Comparison of ENCODE assay signal across 16 cellular contexts in genomic region chr4:51907001-51907669, GRCh38.
DNase-seq lines count a peak whose midpoint lies in the region; ATAC-seq and TF ChIP-seq lines count a peak whose summit lies in the region.
"Had no signal": no experiment of that assay in that cellular context is flagged by ENCODE, and none has a peak within 500 bp of the region (broad histone marks: within the 10 kb centered on the region; RNA-seq: fewer than 3 reads in every experiment).

No MANE protein-coding gene starts in this region.

- POLR2A ChIA-PET in naive thymus-derived CD4-positive, alpha-beta T cell (lab: Charles Lee), result no interaction called here

- no peak for TF ChIP-seq CTCF in esophagus muscularis mucosa (IDR thresholded peaks at IDR 0.05)

- 39% methylated on average over 3 of the region's 3 CpGs for WGBS in esophagus muscularis mucosa

- no peak overlapping the region for H3K4me3 ChIP-seq in esophagus muscularis mucosa
- H3K4me3 ChIP-seq in mucosa of rectum (ENCODE audit: low read length in 2 of 2), result no peak overlapping the region
- no peak overlapping the region for H3K4me3 ChIP-seq in naive thymus-derived CD4-positive, alpha-beta T cell (ENCODE audit: low read length)

- H3K9ac ChIP-seq in mucosa of rectum (ENCODE audit: low read depth in 1 of 2, low read length in 2 of 2), result no peak overlapping the region

- H3K9me3 ChIP-seq in esophagus muscularis mucosa, result no peaks in the 10 kb centered on the region
- H3K9me3 ChIP-seq in mucosa of rectum (ENCODE audit: control insufficient read depth in 2 of 2, low read length in 2 of 2), result no peaks in the 10 kb centered on the region
- no peaks in the 10 kb centered on the region for H3K9me3 ChIP-seq in naive thymus-derived CD4-positive, alpha-beta T cell (ENCODE audit: control insufficient read depth in 2 of 3, low read length in 3 of 3)
- H3K9me3 ChIP-seq: Caco-2 had no signal

- H3K4me1 ChIP-seq in esophagus muscularis mucosa (peaks cover 0 to 42% (median 37%) of the 10 kb centered on the region in 4 donors), mucosa of rectum (ENCODE audit: control insufficient read depth in 2 of 2, insufficient read depth in 2 of 2, low read length in 2 of 2) (peaks cover 25 to 29% of the 10 kb centered on the region in 2 donors)
- no peaks in the 10 kb centered on the region for H3K4me1 ChIP-seq in naive thymus-derived CD4-positive, alpha-beta T cell (ENCODE audit: control insufficient read depth in 2 of 2, insufficient read depth in 2 of 2, low read length in 2 of 2)

- no peaks in the 10 kb centered on the region for H3K9me3 Mint-ChIP-seq in activated T-cell treated with anti-CD3 and anti-CD28 coated beads, Interleukin-2, amount 50 U/mL, for 72 hours
- no peaks in the 10 kb centered on the region for H3K9me3 Mint-ChIP-seq in activated T-cell treated with anti-CD3 and anti-CD28 coated beads, Interleukin-2, amount 50 U/mL, for 24 hours
- H3K9me3 Mint-ChIP-seq in naive thymus-derived CD4-positive, alpha-beta T cell, result no peaks in the 10 kb centered on the region
- H3K9me3 Mint-ChIP-seq: H9 had no signal

- H3K27ac ChIP-seq in esophagus muscularis mucosa (replicated peaks in 1 of 4), result peak overlapping the region; percentile 28 to 53 (median 40)
- H3K27ac ChIP-seq in mucosa of rectum (ENCODE audit: low read depth in 2 of 2, low read length in 2 of 2), result peak overlapping the region; percentile 56 to 67
- no peak overlapping the region for H3K27ac ChIP-seq in naive thymus-derived CD4-positive, alpha-beta T cell (ENCODE audit: low read depth, low read length)

- H3K36me3 Mint-ChIP-seq in activated T-cell treated with anti-CD3 and anti-CD28 coated beads, Interleukin-2, amount 50 U/mL, for 72 hours (ENCODE audit: insufficient read depth in 2 of 2), result peaks cover 12 to 29% of the 10 kb centered on the region in 2 donors
- peaks cover 94% of the 10 kb centered on the region for H3K36me3 Mint-ChIP-seq in activated T-cell treated with anti-CD3 and anti-CD28 coated beads, Interleukin-2, amount 50 U/mL, for 24 hours (ENCODE audit: low read depth)
- peaks cover 15 to 73% (median 61%) of the 10 kb centered on the region in 5 donors for H3K36me3 Mint-ChIP-seq in naive thymus-derived CD4-positive, alpha-beta T cell

- ATAC-seq in activated T-cell treated with anti-CD3 and anti-CD28 coated beads, Interleukin-2, amount 50 U/mL, for 72 hours (replicated peaks in 1 of 2), result no peak
- no peak for ATAC-seq in GM19463 (IDR thresholded peaks at IDR 0.05; ENCODE audit: unreplicated experiment)
- no peak for ATAC-seq in naive thymus-derived CD4-positive, alpha-beta T cell

- H3K36me3 ChIP-seq in esophagus muscularis mucosa, result peaks cover 0 to 56% (median 42%) of the 10 kb centered on the region in 4 donors
- H3K36me3 ChIP-seq in mucosa of rectum (ENCODE audit: control insufficient read depth in 2 of 2, insufficient read depth in 2 of 2, low read length in 2 of 2), result peaks cover 10 to 15% of the 10 kb centered on the region in 2 donors
- H3K36me3 ChIP-seq in naive thymus-derived CD4-positive, alpha-beta T cell (ENCODE audit: control insufficient read depth in 2 of 3, insufficient read depth in 3 of 3, low read length in 3 of 3), result peaks cover 0 to 38% (median 0%) of the 10 kb centered on the region in 3 experiments

- H3K4me1 Mint-ChIP-seq in activated T-cell treated with anti-CD3 and anti-CD28 coated beads, Interleukin-2, amount 50 U/mL, for 72 hours (ENCODE audit: low read depth), result peaks cover 5% of the 10 kb centered on the region
- H3K4me1 Mint-ChIP-seq in activated T-cell treated with anti-CD3 and anti-CD28 coated beads, Interleukin-2, amount 50 U/mL, for 24 hours (ENCODE audit: low read depth), result peaks cover 9% of the 10 kb centered on the region
- peaks cover 0 to 5% (median 0%) of the 10 kb centered on the region in 7 donors for H3K4me1 Mint-ChIP-seq in naive thymus-derived CD4-positive, alpha-beta T cell
- H3K4me1 Mint-ChIP-seq: H9 had no signal

- CTCF ChIA-PET in naive thymus-derived CD4-positive, alpha-beta T cell (lab: Charles Lee), result no interaction called here

- H3K4me3 Mint-ChIP-seq in activated T-cell treated with anti-CD3 and anti-CD28 coated beads, Interleukin-2, amount 50 U/mL, for 72 hours, result no peak overlapping the region
- H3K4me3 Mint-ChIP-seq in activated T-cell treated with anti-CD3 and anti-CD28 coated beads, Interleukin-2, amount 50 U/mL, for 24 hours, result no peak overlapping the region
- no peak overlapping the region for H3K4me3 Mint-ChIP-seq in naive thymus-derived CD4-positive, alpha-beta T cell
- H3K4me3 Mint-ChIP-seq: H9 had no signal

- intact Hi-C loops in esophagus muscularis mucosa (cut with DNase I), result no loop called here
- intact Hi-C loops in naive thymus-derived CD4-positive, alpha-beta T cell (cut with micrococcal nuclease), result no loop called here

- H3K27ac Mint-ChIP-seq in activated T-cell treated with anti-CD3 and anti-CD28 coated beads, Interleukin-2, amount 50 U/mL, for 72 hours, result peak overlapping the region; percentile 22
- H3K27ac Mint-ChIP-seq in activated T-cell treated with anti-CD3 and anti-CD28 coated beads, Interleukin-2, amount 50 U/mL, for 24 hours, result no peak overlapping the region
- H3K27ac Mint-ChIP-seq in naive thymus-derived CD4-positive, alpha-beta T cell, result peak overlapping the region in 2 of 9 donors; percentile 22 to 42

- H3K27me3 Mint-ChIP-seq in activated T-cell treated with anti-CD3 and anti-CD28 coated beads, Interleukin-2, amount 50 U/mL, for 72 hours (ENCODE audit: low read depth), result no peaks in the 10 kb centered on the region
- H3K27me3 Mint-ChIP-seq in activated T-cell treated with anti-CD3 and anti-CD28 coated beads, Interleukin-2, amount 50 U/mL, for 24 hours, result no peaks in the 10 kb centered on the region
- H3K27me3 Mint-ChIP-seq in naive thymus-derived CD4-positive, alpha-beta T cell, result no peaks in the 10 kb centered on the region

- TF ChIP-seq EP300 in esophagus muscularis mucosa (IDR thresholded peaks at IDR 0.05), result no peak

- no peak for TF ChIP-seq POLR2A in esophagus muscularis mucosa (IDR thresholded peaks at IDR 0.05; ENCODE audit: low read depth)

- no peaks in the 10 kb centered on the region for H3K27me3 ChIP-seq in esophagus muscularis mucosa
- no peaks in the 10 kb centered on the region for H3K27me3 ChIP-seq in mucosa of rectum (ENCODE audit: control insufficient read depth in 2 of 2, insufficient read depth in 2 of 2, low read length in 2 of 2)
- no peaks in the 10 kb centered on the region for H3K27me3 ChIP-seq in naive thymus-derived CD4-positive, alpha-beta T cell (ENCODE audit: control insufficient read depth in 2 of 2, insufficient read depth in 2 of 2, low read length in 2 of 2)

- no peak for DNase-seq in activated T-cell treated with anti-CD3 and anti-CD28 coated beads, Interleukin-2, amount 50 U/mL, for 72 hours
- no peak for DNase-seq in activated T-cell treated with anti-CD3 and anti-CD28 coated beads, Interleukin-2, amount 50 U/mL, for 24 hours
- DNase-seq in esophagus muscularis mucosa (ENCODE audit: extremely low spot score) (no peak), iPS-NIHi11 (ENCODE audit: low spot score) (no peak)
- DNase-seq in activated CD4-positive, alpha-beta T cell treated with anti-CD3 and anti-CD28 coated beads, Interleukin-2, amount 50 U/mL, for 48 hours, result no peak
- no peak for DNase-seq in naive thymus-derived CD4-positive, alpha-beta T cell
- DNase-seq: 8988T, C1 segment of cervical spinal cord, Caco-2, H9, NCI-H146, NCI-H2081 treated with DMSO at 0.1 percent for 48 hours, NCI-H524 treated with DMSO at 0.1 percent for 48 hours, PC-3 had no signal
